In genomic region chr2:109193807-109194702, GRCh38 we compare ENCODE assay signal across 24 cellular contexts.
DNase-seq lines count a peak whose midpoint lies in the region; ATAC-seq and TF ChIP-seq lines count a peak whose summit lies in the region.
"Had no signal": no experiment of that assay in that cellular context is flagged by ENCODE, and none has a peak within 500 bp of the region (broad histone marks: within the 10 kb centered on the region; RNA-seq: fewer than 3 reads in every experiment).

No MANE protein-coding gene starts in this region.

- peaks cover 86% of the 10 kb centered on the region for H3K4me1 Mint-ChIP-seq in chondrocyte (ENCODE audit: low read depth)
- H3K4me1 Mint-ChIP-seq: activated CD4-positive, alpha-beta T cell treated with anti-CD3 and anti-CD28 coated beads, Interleukin-2, amount 10 ng/mL, durations not matched to agents 24 days and 14 days; activated naive CD4-positive, alpha-beta T cell treated with anti-CD3 and anti-CD28 coated beads, Interleukin-2, amount 10 ng/mL, durations not matched to agents 7 days and 5 days had no signal

- DNase-seq in left ventricle myocardium inferior (no peak), Right ventricle myocardium superior (no peak), chondrocyte (ENCODE audit: low spot score) (peak; percentile 50), upper lobe of right lung (peak; percentile 32), NCI-H2107 treated with DMSO at 0.1 percent for 48 hours (lab: John Stamatoyannopoulos, UW; ENCODE audit: unreplicated experiment) (no peak)
- no peak for DNase-seq in activated CD4-positive, alpha-beta T cell treated with anti-CD3 and anti-CD28 coated beads, Interleukin-2, amount 50 U/mL, for 1 hour
- DNase-seq in activated CD4-positive, alpha-beta T cell treated with anti-CD3 and anti-CD28 coated beads for 1 hour, result no peak
- DNase-seq: ACHN; activated CD4-positive, alpha-beta T cell treated with anti-CD3 and anti-CD28 coated beads, Interleukin-2, amount 10 ng/mL, durations not matched to agents 24 days and 14 days; activated naive CD4-positive, alpha-beta T cell treated with anti-CD3 and anti-CD28 coated beads, Interleukin-2, amount 10 ng/mL, durations not matched to agents 7 days and 5 days; activated T-cell treated with anti-CD3 and anti-CD28 coated beads, Interleukin-2, amount 50 U/mL, for 1 hour; CD4-positive, alpha-beta T cell; cortex of kidney; foreskin fibroblast; left colon; MG63; NCI-H187; stimulated activated CD4-positive, alpha-beta T cell treated with anti-CD3 and anti-CD28 coated beads, Interleukin-4, amount 100 ng/mL, for 4 hours; stimulated activated CD8-positive, alpha-beta memory T cell treated with anti-CD3 and anti-CD28 coated beads, Interleukin-4, amount 100 ng/mL, for 48 hours; T1000 had no signal

- peak overlapping the region; percentile 57 for H3K27ac Mint-ChIP-seq in chondrocyte (ENCODE audit: unreplicated experiment)
- H3K27ac Mint-ChIP-seq: activated CD4-positive, alpha-beta T cell treated with anti-CD3 and anti-CD28 coated beads, Interleukin-2, amount 10 ng/mL, durations not matched to agents 24 days and 14 days; activated naive CD4-positive, alpha-beta T cell treated with anti-CD3 and anti-CD28 coated beads, Interleukin-2, amount 10 ng/mL, durations not matched to agents 7 days and 5 days; CD4-positive, alpha-beta T cell had no signal

- H3K36me3 Mint-ChIP-seq in chondrocyte (ENCODE audit: low read depth), result peaks cover under 1% of the 10 kb centered on the region
- H3K36me3 Mint-ChIP-seq: activated naive CD4-positive, alpha-beta T cell treated with anti-CD3 and anti-CD28 coated beads, Interleukin-2, amount 10 ng/mL, durations not matched to agents 7 days and 5 days had no signal

- H3K27ac ChIP-seq in left ventricle myocardium inferior (replicated peaks) (peak overlapping the region; percentile 78), upper lobe of right lung (no peak overlapping the region)
- H3K27ac ChIP-seq: SK-N-MC, suprapubic skin had no signal

- no peak for ATAC-seq in Right ventricle myocardium superior (ENCODE audit: poor library complexity)
- ATAC-seq in HG03159 (IDR thresholded peaks at IDR 0.05; ENCODE audit: unreplicated experiment), result peak; percentile 57
- no peak for ATAC-seq in upper lobe of right lung
- ATAC-seq: left colon had no signal

- no peaks in the 10 kb centered on the region for H3K27me3 Mint-ChIP-seq in chondrocyte (ENCODE audit: low read depth)
- H3K27me3 Mint-ChIP-seq: CD4-positive, alpha-beta T cell had no signal

- H3K9me3 ChIP-seq in left ventricle myocardium inferior (replicated peaks) (no peaks in the 10 kb centered on the region), upper lobe of right lung (no peaks in the 10 kb centered on the region)
- H3K9me3 ChIP-seq: HAP-1, MG63, suprapubic skin had no signal

- no peak for TF ChIP-seq CTCF in left ventricle myocardium inferior (IDR thresholded peaks at IDR 0.05; ENCODE audit: borderline replicate concordance)
- no peak for TF ChIP-seq CTCF in chondrocyte (IDR thresholded peaks at IDR 0.05)
- TF ChIP-seq CTCF in upper lobe of right lung (IDR thresholded peaks at IDR 0.05), result no peak

- no peaks in the 10 kb centered on the region for H3K27me3 ChIP-seq in left ventricle myocardium inferior (ENCODE audit: low read depth)
- no peaks in the 10 kb centered on the region for H3K27me3 ChIP-seq in upper lobe of right lung
- H3K27me3 ChIP-seq: MG63, suprapubic skin had no signal

- H3K9me3 Mint-ChIP-seq in chondrocyte (ENCODE audit: low read depth), result no peaks in the 10 kb centered on the region
- H3K9me3 Mint-ChIP-seq: activated CD4-positive, alpha-beta T cell treated with anti-CD3 and anti-CD28 coated beads, Interleukin-2, amount 10 ng/mL, durations not matched to agents 24 days and 14 days; activated naive CD4-positive, alpha-beta T cell treated with anti-CD3 and anti-CD28 coated beads, Interleukin-2, amount 10 ng/mL, durations not matched to agents 7 days and 5 days; CD4-positive, alpha-beta T cell had no signal

- intact Hi-C loops in left ventricle myocardium inferior (cut with micrococcal nuclease) (no loop called here), Right ventricle myocardium superior (cut with DNase I) (no loop called here), upper lobe of right lung (cut with DNase I) (no loop called here)

- peaks cover 46% of the 10 kb centered on the region for H3K4me1 ChIP-seq in left ventricle myocardium inferior
- H3K4me1 ChIP-seq in upper lobe of right lung, result peaks cover 17% of the 10 kb centered on the region
- H3K4me1 ChIP-seq: HAP-1 had no signal

- H3K4me3 Mint-ChIP-seq in chondrocyte (ENCODE audit: unreplicated experiment), result no peak overlapping the region
- H3K4me3 Mint-ChIP-seq: activated CD4-positive, alpha-beta T cell treated with anti-CD3 and anti-CD28 coated beads, Interleukin-2, amount 10 ng/mL, durations not matched to agents 24 days and 14 days; activated naive CD4-positive, alpha-beta T cell treated with anti-CD3 and anti-CD28 coated beads, Interleukin-2, amount 10 ng/mL, durations not matched to agents 7 days and 5 days; CD4-positive, alpha-beta T cell had no signal

- H3K36me3 ChIP-seq in left ventricle myocardium inferior (no peaks in the 10 kb centered on the region), upper lobe of right lung (no peaks in the 10 kb centered on the region)
- H3K36me3 ChIP-seq: HAP-1, MG63, suprapubic skin had no signal

- H3K4me3 ChIP-seq in left ventricle myocardium inferior (no peak overlapping the region), upper lobe of right lung (no peak overlapping the region)
- H3K4me3 ChIP-seq: HAP-1, MG63, SK-N-MC, suprapubic skin had no signal

Comparison
In these comparisons a context has a peak if more than half of its experiments do, and no peak if none do; other contexts are left out.
1. DNase-seq: peak in chondrocyte (single experiment) and upper lobe of right lung (single experiment); none in left ventricle myocardium inferior (single experiment), Right ventricle myocardium superior (single experiment), NCI-H2107 treated with DMSO at 0.1 percent for 48 hours (single experiment), activated CD4-positive, alpha-beta T cell treated with anti-CD3 and anti-CD28 coated beads, Interleukin-2, amount 50 U/mL, for 1 hour (single experiment) and activated CD4-positive, alpha-beta T cell treated with anti-CD3 and anti-CD28 coated beads for 1 hour (single experiment).